ENCODE assay signal across 12 cellular contexts in the genomic region with DNA sequence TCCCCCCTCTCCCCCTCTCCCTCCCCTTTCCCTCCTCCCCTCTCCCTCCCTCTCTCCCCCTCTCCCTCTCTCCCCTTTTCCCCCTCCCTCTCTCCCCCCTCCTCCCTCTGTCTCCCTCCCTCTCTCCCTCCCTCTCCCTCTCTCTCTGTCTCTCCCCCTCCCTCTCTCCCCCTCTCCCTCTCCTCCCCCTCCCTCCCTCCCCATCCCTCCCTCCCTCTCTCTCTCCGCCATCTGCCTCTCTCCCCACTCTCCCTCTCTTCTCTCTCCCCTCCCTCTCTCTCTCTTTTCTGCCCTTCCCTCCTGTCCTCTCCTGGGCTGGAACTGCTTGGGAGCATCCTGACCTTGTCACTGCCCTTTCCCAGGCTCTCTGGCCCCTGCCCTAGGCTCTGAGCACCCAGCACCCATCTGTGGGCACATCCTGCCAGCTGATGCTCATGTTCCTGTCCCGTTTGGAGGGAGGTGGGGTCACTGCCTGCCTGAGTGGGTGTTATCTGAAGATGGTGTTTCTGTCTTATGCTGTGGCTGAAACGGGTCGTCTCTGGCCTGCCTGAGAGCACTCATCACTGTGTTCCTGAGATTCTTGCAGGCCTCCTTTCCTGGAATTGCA. TPM values are rescaled to one million over a fixed set of nuclear protein-coding genes. Genes with fewer than 3 reads are reported as not detected.
DNase-seq lines count a peak whose midpoint lies in the region; ATAC-seq and TF ChIP-seq lines count a peak whose summit lies in the region.
"Had no signal": no experiment of that assay in that cellular context is flagged by ENCODE, and none has a peak within 500 bp of the region (broad histone marks: within the 10 kb centered on the region; RNA-seq: fewer than 3 reads in every experiment).

No MANE protein-coding gene starts in this region.

- no peak for DNase-seq in activated T-cell treated with anti-CD3 and anti-CD28 coated beads, Interleukin-2, amount 50 U/mL, for 24 hours
- no peak for DNase-seq in activated T-cell treated with anti-CD3 and anti-CD28 coated beads, Interleukin-2, amount 50 U/mL, for 1 hour
- peak; percentile 65 for DNase-seq in activated CD8-positive, alpha-beta T cell treated with anti-CD3 and anti-CD28 coated beads for 36 hours
- DNase-seq in right lobe of liver: peak in 2 of 3 donors; percentile 44 to 53
- no peak for DNase-seq in NCI-H2227 treated with DMSO at 0.1 percent for 48 hours (lab: John Stamatoyannopoulos, UW)
- no peak for DNase-seq in NCI-H510A treated with DMSO at 0.1 percent for 48 hours (lab: John Stamatoyannopoulos, UW)
- DNase-seq: gastrocnemius medialis had no signal

- CTCF ChIA-PET in activated CD8-positive, alpha-beta T cell treated with anti-CD3 and anti-CD28 coated beads for 36 hours (lab: Charles Lee): interaction anchor here (1.1 to 3.8 kb wide), 10 partner anchors 9 to 178 kb away, joined by 3 to 50 read pairs (median 6); a partner anchor contains a TSS

- peak overlapping the region; percentile 76 for H3K27ac Mint-ChIP-seq in activated T-cell treated with anti-CD3 and anti-CD28 coated beads, Interleukin-2, amount 50 U/mL, for 24 hours
- peak overlapping the region; percentile 85 for H3K27ac Mint-ChIP-seq in activated CD8-positive, alpha-beta T cell treated with anti-CD3 and anti-CD28 coated beads for 36 hours
- peak overlapping the region; percentile 76 for H3K27ac Mint-ChIP-seq in stimulated activated naive CD8-positive, alpha-beta T cell treated with anti-CD3 and anti-CD28 coated beads, Interleukin-15, Interleukin-2, amounts not matched to agents 100 ng/mL and 50 ng/mL, for 24 hours

- peaks cover 0 to 80% (median 40%) of the 10 kb centered on the region in 4 donors for H3K36me3 ChIP-seq in right lobe of liver
- H3K36me3 ChIP-seq: gastrocnemius medialis, prostate gland, thoracic aorta had no signal

- H3K27me3 ChIP-seq in right lobe of liver: no peaks in the 10 kb centered on the region
- H3K27me3 ChIP-seq: gastrocnemius medialis had no signal

- peaks cover 14% of the 10 kb centered on the region for H3K4me1 Mint-ChIP-seq in activated T-cell treated with anti-CD3 and anti-CD28 coated beads, Interleukin-2, amount 50 U/mL, for 24 hours (ENCODE audit: low read depth)
- peaks cover 12% of the 10 kb centered on the region for H3K4me1 Mint-ChIP-seq in activated CD8-positive, alpha-beta T cell treated with anti-CD3 and anti-CD28 coated beads for 36 hours (ENCODE audit: low read depth)
- peaks cover 15% of the 10 kb centered on the region for H3K4me1 Mint-ChIP-seq in stimulated activated naive CD8-positive, alpha-beta T cell treated with anti-CD3 and anti-CD28 coated beads, Interleukin-15, Interleukin-2, amounts not matched to agents 100 ng/mL and 50 ng/mL, for 24 hours (ENCODE audit: low read depth)

- no peaks in the 10 kb centered on the region for H3K9me3 Mint-ChIP-seq in activated T-cell treated with anti-CD3 and anti-CD28 coated beads, Interleukin-2, amount 50 U/mL, for 24 hours
- H3K9me3 Mint-ChIP-seq in activated CD8-positive, alpha-beta T cell treated with anti-CD3 and anti-CD28 coated beads for 36 hours: no peaks in the 10 kb centered on the region
- no peaks in the 10 kb centered on the region for H3K9me3 Mint-ChIP-seq in stimulated activated naive CD8-positive, alpha-beta T cell treated with anti-CD3 and anti-CD28 coated beads, Interleukin-15, Interleukin-2, amounts not matched to agents 100 ng/mL and 50 ng/mL, for 24 hours

- POLR2A ChIA-PET in activated CD8-positive, alpha-beta T cell treated with anti-CD3 and anti-CD28 coated beads for 36 hours (lab: Charles Lee): interaction anchor here (0.9 to 2.6 kb wide), 2 partner anchors 38 to 171 kb away, joined by 3 to 15 read pairs; no protein-coding TSS in a partner anchor

- TF ChIP-seq POLR2A in right lobe of liver (IDR thresholded peaks at IDR 0.05): no peak

- H3K27ac ChIP-seq in right lobe of liver: no peak overlapping the region
- H3K27ac ChIP-seq: gastrocnemius medialis, thoracic aorta had no signal

- ATAC-seq in activated CD8-positive, alpha-beta T cell treated with anti-CD3 and anti-CD28 coated beads for 36 hours: no peak
- ATAC-seq in right lobe of liver (peak in 1 of 4 donors; percentile 1), HG03460 (IDR thresholded peaks at IDR 0.05; ENCODE audit: unreplicated experiment) (no peak)

- H3K4me1 ChIP-seq in right lobe of liver: no peaks in the 10 kb centered on the region
- H3K4me1 ChIP-seq: gastrocnemius medialis, prostate gland had no signal

- no peak for TF ChIP-seq CTCF in activated CD8-positive, alpha-beta T cell treated with anti-CD3 and anti-CD28 coated beads for 36 hours (IDR thresholded peaks at IDR 0.05)
- no peak for TF ChIP-seq CTCF in right lobe of liver (IDR thresholded peaks at IDR 0.05)

- H3K4me3 Mint-ChIP-seq in activated T-cell treated with anti-CD3 and anti-CD28 coated beads, Interleukin-2, amount 50 U/mL, for 24 hours: no peak overlapping the region
- no peak overlapping the region for H3K4me3 Mint-ChIP-seq in activated CD8-positive, alpha-beta T cell treated with anti-CD3 and anti-CD28 coated beads for 36 hours
- no peak overlapping the region for H3K4me3 Mint-ChIP-seq in stimulated activated naive CD8-positive, alpha-beta T cell treated with anti-CD3 and anti-CD28 coated beads, Interleukin-15, Interleukin-2, amounts not matched to agents 100 ng/mL and 50 ng/mL, for 24 hours

- intact Hi-C loops in activated CD8-positive, alpha-beta T cell treated with anti-CD3 and anti-CD28 coated beads for 36 hours (cut with micrococcal nuclease): no loop called here
- intact Hi-C loops in right lobe of liver (cut with DNase I): no loop called here

- 44% methylated on average over 3 of the region's 4 CpGs for WGBS in right lobe of liver (ENCODE audit: insufficient coverage, low coverage, low lambda C conversion rate, missing lambda C conversion rate)

- no peaks in the 10 kb centered on the region for H3K9me3 ChIP-seq in right lobe of liver
- H3K9me3 ChIP-seq: gastrocnemius medialis, prostate gland, thoracic aorta had no signal

- H3K27me3 Mint-ChIP-seq in activated T-cell treated with anti-CD3 and anti-CD28 coated beads, Interleukin-2, amount 50 U/mL, for 24 hours: no peaks in the 10 kb centered on the region
- no peaks in the 10 kb centered on the region for H3K27me3 Mint-ChIP-seq in activated CD8-positive, alpha-beta T cell treated with anti-CD3 and anti-CD28 coated beads for 36 hours
- peaks cover 3% of the 10 kb centered on the region for H3K27me3 Mint-ChIP-seq in stimulated activated naive CD8-positive, alpha-beta T cell treated with anti-CD3 and anti-CD28 coated beads, Interleukin-15, Interleukin-2, amounts not matched to agents 100 ng/mL and 50 ng/mL, for 24 hours

- H3K4me3 ChIP-seq in right lobe of liver: no peak overlapping the region

- no peaks in the 10 kb centered on the region for H3K36me3 Mint-ChIP-seq in activated T-cell treated with anti-CD3 and anti-CD28 coated beads, Interleukin-2, amount 50 U/mL, for 24 hours (ENCODE audit: low read depth)
- H3K36me3 Mint-ChIP-seq in activated CD8-positive, alpha-beta T cell treated with anti-CD3 and anti-CD28 coated beads for 36 hours (ENCODE audit: low read depth): no peaks in the 10 kb centered on the region
- no peaks in the 10 kb centered on the region for H3K36me3 Mint-ChIP-seq in stimulated activated naive CD8-positive, alpha-beta T cell treated with anti-CD3 and anti-CD28 coated beads, Interleukin-15, Interleukin-2, amounts not matched to agents 100 ng/mL and 50 ng/mL, for 24 hours (ENCODE audit: low read depth)

RNA-seq across cellular contexts. Expression of a gene that starts 10.8 kb away (rescaled TPM):
- under 1 TPM; 0.52 to 0.85 TPM for total RNA-seq in activated CD8-positive, alpha-beta T cell treated with anti-CD3 and anti-CD28 coated beads for 36 hours
- 100 to 1,000 TPM; 141 to 668 (median 417) TPM for total RNA-seq in right lobe of liver

RNA-seq across cellular contexts. Expression of a gene that starts 39.7 kb away (rescaled TPM):
- 10 to 100 TPM; 23.2 to 24.2 TPM for total RNA-seq in activated CD8-positive, alpha-beta T cell treated with anti-CD3 and anti-CD28 coated beads for 36 hours
- total RNA-seq in right lobe of liver: 1 to 10 TPM in 1 of 6 experiments, under 1 TPM in 3, not detected in 2; 0.31 to 1.7 (median 0.51) TPM

RNA-seq across cellular contexts. Expression of a gene that starts 46.7 kb away (rescaled TPM):
- total RNA-seq in activated CD8-positive, alpha-beta T cell treated with anti-CD3 and anti-CD28 coated beads for 36 hours: 10 to 100 TPM; 25.0 to 25.3 TPM
- 10 to 100 TPM; 17.3 to 81.7 (median 38.4) TPM for total RNA-seq in right lobe of liver
- total RNA-seq: HT-29 had no signal

Comparison
In these comparisons a context has a peak if more than half of its experiments do, and no peak if none do; other contexts are left out.
1. DNase-seq: peak in activated CD8-positive, alpha-beta T cell treated with anti-CD3 and anti-CD28 coated beads for 36 hours (single experiment) and right lobe of liver (2 of 3); none in activated T-cell treated with anti-CD3 and anti-CD28 coated beads, Interleukin-2, amount 50 U/mL, for 24 hours (single experiment), activated T-cell treated with anti-CD3 and anti-CD28 coated beads, Interleukin-2, amount 50 U/mL, for 1 hour (single experiment), NCI-H2227 treated with DMSO at 0.1 percent for 48 hours (single experiment) and NCI-H510A treated with DMSO at 0.1 percent for 48 hours (single experiment).
2. RNA of a gene that starts 10.8 kb away (total RNA-seq): 141 to 668 TPM in right lobe of liver; 0.52 to 0.85 TPM in activated CD8-positive, alpha-beta T cell treated with anti-CD3 and anti-CD28 coated beads for 36 hours; every median in the first group is over 10 times any median in the second.
3. RNA of a gene that starts 39.7 kb away (total RNA-seq): 23.2 to 24.2 TPM in activated CD8-positive, alpha-beta T cell treated with anti-CD3 and anti-CD28 coated beads for 36 hours; 0.31 to 1.7 TPM in right lobe of liver; every median in the first group is over 4 times any median in the second.
4. Peak in every context shown above with its lines, with median percentiles within 50 percentile points of each other: H3K27ac Mint-ChIP-seq.